ENCODE assay signal across 19 cellular contexts in genomic region chr1:76492752-76493420, GRCh38.
"Had no signal": no experiment of that assay in that cellular context is flagged by ENCODE, and none has a peak within 500 bp of the region (broad histone marks: within the 10 kb centered on the region; RNA-seq: fewer than 3 reads in every experiment).

No MANE protein-coding gene starts in this region.

- H3K4me3 Mint-ChIP-seq: naive thymus-derived CD4-positive, alpha-beta T cell had no signal

- ATAC-seq: heart left ventricle; left colon; left ventricle myocardium superior; naive thymus-derived CD4-positive, alpha-beta T cell; stimulated activated naive CD8-positive, alpha-beta T cell treated with anti-CD3 and anti-CD28 coated beads, Interleukin-15, Interleukin-2, amounts not matched to agents 100 U/mL and 50 U/mL, for 24 hours had no signal

- H3K27me3 Mint-ChIP-seq: naive thymus-derived CD4-positive, alpha-beta T cell had no signal

- H3K36me3 ChIP-seq: esophagus muscularis mucosa, heart left ventricle, right atrium auricular region, sigmoid colon, tibial artery, upper lobe of left lung, uterus had no signal

- H3K9me3 ChIP-seq: esophagus muscularis mucosa, heart left ventricle, right atrium auricular region, sigmoid colon, tibial artery, upper lobe of left lung, uterus had no signal

- H3K27ac ChIP-seq: epithelial cell of prostate, esophagus muscularis mucosa, heart left ventricle, right atrium auricular region, sigmoid colon, skin epidermis, tibial artery, upper lobe of left lung, uterus had no signal

- H3K27ac Mint-ChIP-seq: naive thymus-derived CD4-positive, alpha-beta T cell had no signal

- H3K4me1 ChIP-seq: esophagus muscularis mucosa, heart left ventricle, right atrium auricular region, sigmoid colon, tibial artery, upper lobe of left lung, uterus had no signal

- DNase-seq: effector memory CD4-positive, alpha-beta T cell; heart left ventricle; hippocampal formation; left colon; left ventricle myocardium superior; mesendoderm; naive thymus-derived CD4-positive, alpha-beta T cell; sigmoid colon; stimulated activated CD4-positive, alpha-beta T cell treated with anti-CD3 and anti-CD28 coated beads, Interleukin-2, amount 100 ng/mL, for 24 hours; stimulated activated CD4-positive, alpha-beta T cell treated with anti-CD3 and anti-CD28 coated beads, Interleukin-4, amount 100 ng/mL, for 4 hours; stimulated activated naive CD8-positive, alpha-beta T cell treated with anti-CD3 and anti-CD28 coated beads, Interleukin-15, Interleukin-2, amounts not matched to agents 100 U/mL and 50 U/mL, for 24 hours; tibial artery; upper lobe of left lung; uterus had no signal

- H3K27me3 ChIP-seq: esophagus muscularis mucosa, heart left ventricle, right atrium auricular region, sigmoid colon, tibial artery, upper lobe of left lung, uterus had no signal

- H3K4me3 ChIP-seq: esophagus muscularis mucosa, heart left ventricle, lung, right atrium auricular region, sigmoid colon, skin epidermis, tibial artery, upper lobe of left lung, uterus had no signal
